ENCODE assay signal across 22 cellular contexts in the genomic region with DNA sequence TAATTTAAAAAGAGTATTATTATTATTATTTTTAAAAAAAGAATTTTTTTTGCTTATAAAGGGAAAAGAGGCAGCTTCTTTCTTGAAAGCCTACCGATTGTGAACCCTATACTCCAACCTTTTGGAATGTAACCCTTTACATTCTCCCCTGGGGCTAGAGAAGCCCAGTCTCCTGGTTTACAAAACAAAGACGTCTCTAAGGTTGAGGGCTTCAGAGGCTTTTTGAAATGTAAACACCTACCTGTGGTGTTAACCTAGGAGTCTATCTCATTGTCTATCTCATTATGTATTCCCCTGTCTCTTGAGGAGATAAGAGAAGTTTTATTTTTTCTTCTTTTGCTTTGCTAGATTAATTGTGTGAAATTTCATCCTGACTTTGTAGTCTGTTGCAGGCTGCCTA. TPM values are rescaled to one million over a fixed set of nuclear protein-coding genes. Genes with fewer than 3 reads are reported as not detected.
DNase-seq lines count a peak whose midpoint lies in the region; ATAC-seq and FAIRE-seq lines count a peak whose summit lies in the region.
"Had no signal": no experiment of that assay in that cellular context is flagged by ENCODE, and none has a peak within 500 bp of the region (broad histone marks: within the 10 kb centered on the region; RNA-seq: fewer than 3 reads in every experiment).

No MANE protein-coding gene starts in this region.

- 63 to 75% (median 72%) methylated on average over 2 of the region's 2 CpGs for WGBS in small intestine, 3 donors

- H3K9me3 ChIP-seq in small intestine (ENCODE audit: control insufficient read depth, low read depth): no peaks in the 10 kb centered on the region
- H3K9me3 ChIP-seq: esophagus squamous epithelium, heart left ventricle, mucosa of descending colon had no signal

- ATAC-seq in activated CD8-positive, alpha-beta memory T cell treated with anti-CD3 and anti-CD28 coated beads, Interleukin-2, amount 10 ng/mL, durations not matched to agents 7 days and 5 days: no peak
- ATAC-seq in stimulated activated effector memory CD8-positive, alpha-beta T cell treated with anti-CD3 and anti-CD28 coated beads, Interleukin-12 subunit alpha, Interleukin-12 subunit beta, amount 100 ng/mL, for 72 hours: no peak
- ATAC-seq: heart left ventricle, left colon, mucosa of descending colon had no signal

- no peaks in the 10 kb centered on the region for H3K27me3 Mint-ChIP-seq in activated CD8-positive, alpha-beta memory T cell treated with anti-CD3 and anti-CD28 coated beads, Interleukin-2, amount 10 ng/mL, durations not matched to agents 7 days and 5 days
- H3K27me3 Mint-ChIP-seq in activated naive CD8-positive, alpha-beta T cell treated with anti-CD3 and anti-CD28 coated beads for 36 hours: no peaks in the 10 kb centered on the region

- no peak overlapping the region for H3K4me3 ChIP-seq in small intestine (ENCODE audit: low read depth in 1 of 2, low read length in 2 of 2)
- H3K4me3 ChIP-seq: esophagus squamous epithelium, mucosa of descending colon had no signal

- no peaks in the 10 kb centered on the region for H3K4me1 ChIP-seq in small intestine (ENCODE audit: control insufficient read depth in 2 of 2, insufficient read depth in 1 of 2, low read depth in 1 of 2, low read length in 1 of 2)
- H3K4me1 ChIP-seq: esophagus squamous epithelium had no signal

- CTCF ChIA-PET in activated CD8-positive, alpha-beta memory T cell treated with anti-CD3 and anti-CD28 coated beads, Interleukin-2, amount 10 ng/mL, durations not matched to agents 7 days and 5 days (lab: Charles Lee): interaction anchor here (0.6 to 2.1 kb wide), 4 partner anchors 13 to 246 kb away, joined by 3 to 5 read pairs (median 4); no protein-coding TSS in a partner anchor

- peaks cover 73% of the 10 kb centered on the region for H3K36me3 Mint-ChIP-seq in activated CD8-positive, alpha-beta memory T cell treated with anti-CD3 and anti-CD28 coated beads, Interleukin-2, amount 10 ng/mL, durations not matched to agents 7 days and 5 days
- H3K36me3 Mint-ChIP-seq in activated naive CD8-positive, alpha-beta T cell treated with anti-CD3 and anti-CD28 coated beads for 36 hours: peaks cover 67% of the 10 kb centered on the region
- H3K36me3 Mint-ChIP-seq in stimulated activated effector memory CD8-positive, alpha-beta T cell treated with anti-CD3 and anti-CD28 coated beads, Interleukin-12 subunit alpha, Interleukin-12 subunit beta, amount 100 ng/mL, for 72 hours: peaks cover 8% of the 10 kb centered on the region
- H3K36me3 Mint-ChIP-seq: type B pancreatic cell had no signal

- H3K27ac Mint-ChIP-seq in activated CD8-positive, alpha-beta memory T cell treated with anti-CD3 and anti-CD28 coated beads, Interleukin-2, amount 10 ng/mL, durations not matched to agents 7 days and 5 days: no peak overlapping the region
- H3K27ac Mint-ChIP-seq in activated naive CD8-positive, alpha-beta T cell treated with anti-CD3 and anti-CD28 coated beads for 36 hours: peak overlapping the region; percentile 35
- H3K27ac Mint-ChIP-seq in stimulated activated effector memory CD8-positive, alpha-beta T cell treated with anti-CD3 and anti-CD28 coated beads, Interleukin-12 subunit alpha, Interleukin-12 subunit beta, amount 100 ng/mL, for 72 hours: peak overlapping the region; percentile 29
- H3K27ac Mint-ChIP-seq: type B pancreatic cell had no signal

- FAIRE-seq in small intestine (lab: Jason Lieb, UNC): no peak

- no peaks in the 10 kb centered on the region for H3K36me3 ChIP-seq in small intestine (ENCODE audit: control insufficient read depth in 2 of 2, insufficient read depth in 2 of 2, low read length in 2 of 2)
- H3K36me3 ChIP-seq: esophagus squamous epithelium, heart left ventricle had no signal

- H3K4me1 Mint-ChIP-seq in activated CD8-positive, alpha-beta memory T cell treated with anti-CD3 and anti-CD28 coated beads, Interleukin-2, amount 10 ng/mL, durations not matched to agents 7 days and 5 days: peaks cover 71% of the 10 kb centered on the region
- peaks cover 64% of the 10 kb centered on the region for H3K4me1 Mint-ChIP-seq in activated naive CD8-positive, alpha-beta T cell treated with anti-CD3 and anti-CD28 coated beads for 36 hours
- H3K4me1 Mint-ChIP-seq in stimulated activated effector memory CD8-positive, alpha-beta T cell treated with anti-CD3 and anti-CD28 coated beads, Interleukin-12 subunit alpha, Interleukin-12 subunit beta, amount 100 ng/mL, for 72 hours: peaks cover 59% of the 10 kb centered on the region

- no peak overlapping the region for H3K27ac ChIP-seq in small intestine (ENCODE audit: low read depth in 1 of 2, low read length in 1 of 2)
- H3K27ac ChIP-seq: esophagus squamous epithelium, heart left ventricle, RWPE1 had no signal

- peaks cover 0 to 2% of the 10 kb centered on the region in 2 donors for H3K27me3 ChIP-seq in small intestine (ENCODE audit: control insufficient read depth in 2 of 2, insufficient read depth in 2 of 2, low read length in 2 of 2)

- no peaks in the 10 kb centered on the region for H3K9me3 Mint-ChIP-seq in activated CD8-positive, alpha-beta memory T cell treated with anti-CD3 and anti-CD28 coated beads, Interleukin-2, amount 10 ng/mL, durations not matched to agents 7 days and 5 days (ENCODE audit: low read depth)
- no peaks in the 10 kb centered on the region for H3K9me3 Mint-ChIP-seq in activated naive CD8-positive, alpha-beta T cell treated with anti-CD3 and anti-CD28 coated beads for 36 hours
- no peaks in the 10 kb centered on the region for H3K9me3 Mint-ChIP-seq in stimulated activated effector memory CD8-positive, alpha-beta T cell treated with anti-CD3 and anti-CD28 coated beads, Interleukin-12 subunit alpha, Interleukin-12 subunit beta, amount 100 ng/mL, for 72 hours
- H3K9me3 Mint-ChIP-seq: type B pancreatic cell had no signal

- peak overlapping the region; percentile 38 for H3K4me3 Mint-ChIP-seq in activated CD8-positive, alpha-beta memory T cell treated with anti-CD3 and anti-CD28 coated beads, Interleukin-2, amount 10 ng/mL, durations not matched to agents 7 days and 5 days
- H3K4me3 Mint-ChIP-seq in activated naive CD8-positive, alpha-beta T cell treated with anti-CD3 and anti-CD28 coated beads for 36 hours: peak overlapping the region; percentile 68
- H3K4me3 Mint-ChIP-seq in stimulated activated effector memory CD8-positive, alpha-beta T cell treated with anti-CD3 and anti-CD28 coated beads, Interleukin-12 subunit alpha, Interleukin-12 subunit beta, amount 100 ng/mL, for 72 hours: peak overlapping the region; percentile 13

- DNase-seq in activated CD8-positive, alpha-beta memory T cell treated with anti-CD3 and anti-CD28 coated beads, Interleukin-2, amount 10 ng/mL, durations not matched to agents 7 days and 5 days: no peak
- DNase-seq in activated CD8-positive, alpha-beta memory T cell treated with anti-CD3 and anti-CD28 coated beads, Interleukin-2, amount 50 U/mL, for 4 hours: no peak
- DNase-seq in NCI-H526 treated with DMSO at 0.1 percent for 48 hours (lab: John Stamatoyannopoulos, UW) (peak; percentile 75), small intestine (no peak), NCI-H2081 (lab: John Stamatoyannopoulos, UW) (no peak), NCI-H187 (lab: John Stamatoyannopoulos, UW) (no peak)
- no peak for DNase-seq in activated naive CD8-positive, alpha-beta T cell treated with anti-CD3 and anti-CD28 coated beads for 36 hours
- DNase-seq in stimulated activated effector memory CD8-positive, alpha-beta T cell treated with anti-CD3 and anti-CD28 coated beads, Interleukin-12 subunit alpha, Interleukin-12 subunit beta, amount 100 ng/mL, for 72 hours (ENCODE audit: low spot score in 2 of 2): no peak
- DNase-seq: ACHN; activated CD4-positive, alpha-beta T cell treated with anti-CD3 and anti-CD28 coated beads, Interleukin-2, amount 50 U/mL, for 1 hour; activated gamma-delta T cell; esophagus squamous epithelium; heart left ventricle; left colon; mucosa of descending colon; NCI-H2029 treated with DMSO at 0.1 percent for 48 hours; stimulated activated CD4-positive, alpha-beta T cell treated with anti-CD3 and anti-CD28 coated beads, Interleukin-4, amount 100 ng/mL, for 4 hours had no signal

RNA-seq across cellular contexts. Expression of gene TNFSF8, which starts 4.7 kb away (rescaled TPM):
- 10 to 100 TPM; 30.3 to 34.5 TPM for total RNA-seq in activated CD8-positive, alpha-beta memory T cell treated with anti-CD3 and anti-CD28 coated beads, Interleukin-2, amount 10 ng/mL, durations not matched to agents 7 days and 5 days
- 10 to 100 TPM; 57.3 to 59.9 TPM for total RNA-seq in activated naive CD8-positive, alpha-beta T cell treated with anti-CD3 and anti-CD28 coated beads for 36 hours
- 1 to 10 TPM in 2 of 3 donors, not detected in 1; 1.1 to 1.2 TPM for polyA plus RNA-seq in small intestine
- total RNA-seq: H4, HT-29, osteoblast had no signal

Comparison
In these comparisons a context has a peak if more than half of its experiments do, and no peak if none do; other contexts are left out.
1. H3K4me3 Mint-ChIP-seq: peak in every context shown above with its lines; median percentile 68 in activated naive CD8-positive, alpha-beta T cell treated with anti-CD3 and anti-CD28 coated beads for 36 hours; 38 in activated CD8-positive, alpha-beta memory T cell treated with anti-CD3 and anti-CD28 coated beads, Interleukin-2, amount 10 ng/mL, durations not matched to agents 7 days and 5 days; 13 in stimulated activated effector memory CD8-positive, alpha-beta T cell treated with anti-CD3 and anti-CD28 coated beads, Interleukin-12 subunit alpha, Interleukin-12 subunit beta, amount 100 ng/mL, for 72 hours.